Comparison of ENCODE assay signal across 8 cellular contexts in genomic region chr14:33432407-33433023, GRCh38.
DNase-seq lines count a peak whose midpoint lies in the region; TF ChIP-seq lines count a peak whose summit lies in the region.

No MANE protein-coding gene starts in this region.

- TF ChIP-seq CTCF in fibroblast of lung (conservative IDR thresholded peaks at IDR 0.05 in 1 of 2, IDR thresholded peaks at IDR 0.05 in 1 of 2; ENCODE audit: low read depth in 1 of 2, low read length in 2 of 2): peak in 1 of 2 donors; percentile 58

- no peaks in the 10 kb centered on the region for H3K4me1 ChIP-seq in fibroblast of lung (ENCODE audit: control insufficient read depth, extremely low read depth, insufficient read depth, low read length)

- no peak overlapping the region for H2AFZ ChIP-seq in fibroblast of lung (ENCODE audit: low read length)

- no peaks in the 10 kb centered on the region for H3K27me3 ChIP-seq in fibroblast of lung (ENCODE audit: control insufficient read depth, insufficient read depth, low read length)

- no peak overlapping the region for H3K4me3 ChIP-seq in fibroblast of lung (replicated peaks in 1 of 4; ENCODE audit: control extremely low read depth in 1 of 4, insufficient read depth in 1 of 4, low read depth in 3 of 4, low read length in 4 of 4)

- H3K9me3 ChIP-seq in fibroblast of lung (ENCODE audit: control insufficient read depth, insufficient read depth, low read depth, low read length): no peaks in the 10 kb centered on the region

- no peak overlapping the region for H3K27ac ChIP-seq in fibroblast of lung (ENCODE audit: insufficient read depth, low read length)

- no peaks in the 10 kb centered on the region for H4K20me1 ChIP-seq in fibroblast of lung (ENCODE audit: control insufficient read depth, extremely low read depth, insufficient read depth, low read length)

- no peaks in the 10 kb centered on the region for H3K36me3 ChIP-seq in fibroblast of lung (ENCODE audit: control insufficient read depth, insufficient read depth, low read length)

- no peak overlapping the region for H3K4me2 ChIP-seq in fibroblast of lung (ENCODE audit: extremely low read depth, insufficient read depth, low read length)

- peak; percentile 4 for DNase-seq in stimulated activated CD4-positive, alpha-beta T cell treated with anti-CD3 and anti-CD28 coated beads, Interleukin-15, amount 100 ng/mL, for 24 hours
- no peak for DNase-seq in stimulated activated CD4-positive, alpha-beta T cell treated with anti-CD3 and anti-CD28 coated beads, Interleukin-4, amount 100 ng/mL, for 24 hours
- DNase-seq in OCI-M1 (lab: John Stamatoyannopoulos, UW) (peak; percentile 35), fibroblast of lung (ENCODE audit: low read depth in 2 of 2) (peak; percentile 42 to 63), superior temporal gyrus (ENCODE audit: extremely low spot score) (peak; percentile 69), 8988T (no peak)
- DNase-seq in activated effector memory CD4-positive, alpha-beta T cell treated with Interleukin-2 at 50 U/mL for 16 hours: no peak
- DNase-seq in effector CD8-positive, alpha-beta T cell (lab: John Stamatoyannopoulos, UW): no peak

- no peaks in the 10 kb centered on the region for H3K79me2 ChIP-seq in fibroblast of lung (ENCODE audit: control insufficient read depth, insufficient read depth, low read length)

- no peak overlapping the region for H3K9ac ChIP-seq in fibroblast of lung (ENCODE audit: insufficient read depth, low read length)

Comparison
In these comparisons a context has a peak if more than half of its experiments do, and no peak if none do; other contexts are left out.
1. DNase-seq: peak in stimulated activated CD4-positive, alpha-beta T cell treated with anti-CD3 and anti-CD28 coated beads, Interleukin-15, amount 100 ng/mL, for 24 hours (single experiment), OCI-M1 (single experiment), fibroblast of lung (2 of 2) and superior temporal gyrus (single experiment); none in stimulated activated CD4-positive, alpha-beta T cell treated with anti-CD3 and anti-CD28 coated beads, Interleukin-4, amount 100 ng/mL, for 24 hours (single experiment), 8988T (single experiment), activated effector memory CD4-positive, alpha-beta T cell treated with Interleukin-2 at 50 U/mL for 16 hours (single experiment) and effector CD8-positive, alpha-beta T cell (single experiment).